9 cellular contexts compared by ENCODE assay signal in the genomic region with DNA sequence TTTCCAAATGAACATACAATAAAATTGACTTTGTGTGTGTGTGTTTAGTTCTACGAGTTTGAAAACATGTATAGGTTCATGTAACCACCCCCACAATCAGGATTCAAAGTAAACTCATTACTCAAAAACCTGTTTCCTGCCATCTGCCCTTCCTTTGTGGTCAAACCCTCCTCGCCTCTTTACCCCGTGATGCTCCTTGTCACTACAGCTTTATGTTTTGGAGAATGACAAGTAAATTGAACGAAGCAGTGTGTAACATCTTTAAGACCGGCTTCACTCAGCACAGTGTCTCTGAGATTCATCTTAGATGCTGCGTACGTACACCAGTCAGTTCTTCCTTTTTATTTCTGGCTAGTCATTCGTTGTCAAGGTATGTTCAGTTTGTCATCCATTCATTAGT. TPM values are rescaled to one million over a fixed set of nuclear protein-coding genes. Genes with fewer than 3 reads are reported as not detected.
A peak's percentile ranks its signal among the peaks of the same experiment; 100 is the strongest.
DNase-seq lines count a peak whose midpoint lies in the region; ATAC-seq and TF ChIP-seq lines count a peak whose summit lies in the region.
"Had no signal": no experiment of that assay in that cellular context is flagged by ENCODE, and none has a peak within 500 bp of the region (broad histone marks: within the 10 kb centered on the region; RNA-seq: fewer than 3 reads in every experiment).

No MANE protein-coding gene starts in this region.

- WGBS in tibial nerve, 2 donors: 74 to 79% methylated on average over 8 of the region's 8 CpGs

- H3K9me3 ChIP-seq in tibial nerve: peaks cover 0 to 24% (median 0%) of the 10 kb centered on the region in 4 donors

- DNase-seq in activated T-cell treated with anti-CD3 and anti-CD28 coated beads for 24 hours (ENCODE audit: low read depth) (peak; percentile 17), hypothalamus (lab: John Stamatoyannopoulos, UW) (no peak), DMS53 treated with DMSO at 0.1 percent for 48 hours (lab: John Stamatoyannopoulos, UW; ENCODE audit: unreplicated experiment) (no peak), tibial nerve (ENCODE audit: low spot score in 2 of 2) (no peak)
- DNase-seq in activated T-cell treated with anti-CD3 and anti-CD28 coated beads, Interleukin-2, amount 50 U/mL, for 1 hour: no peak
- DNase-seq in activated CD4-positive, alpha-beta T cell treated with anti-CD3 and anti-CD28 coated beads for 4 hours: peak; percentile 28 to 40
- DNase-seq in effector CD4-positive, alpha-beta T cell: peak; percentile 15
- DNase-seq in stimulated activated naive CD8-positive, alpha-beta T cell treated with anti-CD3 and anti-CD28 coated beads, Interleukin-15, Interleukin-2, amounts not matched to agents 100 U/mL and 50 U/mL, for 24 hours: peak; percentile 19
- DNase-seq: EL had no signal

- no peak for TF ChIP-seq CTCF in tibial nerve (IDR thresholded peaks at IDR 0.05)

- TF ChIP-seq EP300 in tibial nerve (IDR thresholded peaks at IDR 0.05): no peak

- no peaks in the 10 kb centered on the region for H3K36me3 ChIP-seq in tibial nerve

- H3K27ac ChIP-seq in tibial nerve: no peak overlapping the region

- no peaks in the 10 kb centered on the region for H3K27me3 ChIP-seq in tibial nerve

- H3K4me1 ChIP-seq in tibial nerve: no peaks in the 10 kb centered on the region

- ATAC-seq in stimulated activated naive CD8-positive, alpha-beta T cell treated with anti-CD3 and anti-CD28 coated beads, Interleukin-15, Interleukin-2, amounts not matched to agents 100 U/mL and 50 U/mL, for 24 hours: peak; percentile 82

- no peak overlapping the region for H3K4me3 ChIP-seq in tibial nerve

- TF ChIP-seq POLR2A in tibial nerve (IDR thresholded peaks at IDR 0.05): no peak

RNA-seq across cellular contexts. Expression of a gene that starts 54.6 kb away (rescaled TPM):
- total RNA-seq in tibial nerve: 1 to 10 TPM in 3 of 4 donors, under 1 TPM in 1; under 0.01 to 6.9 (median 3.4) TPM

Comparison
In these comparisons a context has a peak if more than half of its experiments do, and no peak if none do; other contexts are left out.
1. DNase-seq: peak in activated T-cell treated with anti-CD3 and anti-CD28 coated beads for 24 hours (single experiment), activated CD4-positive, alpha-beta T cell treated with anti-CD3 and anti-CD28 coated beads for 4 hours (2 of 2), effector CD4-positive, alpha-beta T cell (single experiment) and stimulated activated naive CD8-positive, alpha-beta T cell treated with anti-CD3 and anti-CD28 coated beads, Interleukin-15, Interleukin-2, amounts not matched to agents 100 U/mL and 50 U/mL, for 24 hours (single experiment); none in activated T-cell treated with anti-CD3 and anti-CD28 coated beads, Interleukin-2, amount 50 U/mL, for 1 hour (single experiment), hypothalamus (0 of 51), DMS53 treated with DMSO at 0.1 percent for 48 hours (single experiment) and tibial nerve (0 of 2).